11 cellular contexts compared by ENCODE assay signal in the genomic region with DNA sequence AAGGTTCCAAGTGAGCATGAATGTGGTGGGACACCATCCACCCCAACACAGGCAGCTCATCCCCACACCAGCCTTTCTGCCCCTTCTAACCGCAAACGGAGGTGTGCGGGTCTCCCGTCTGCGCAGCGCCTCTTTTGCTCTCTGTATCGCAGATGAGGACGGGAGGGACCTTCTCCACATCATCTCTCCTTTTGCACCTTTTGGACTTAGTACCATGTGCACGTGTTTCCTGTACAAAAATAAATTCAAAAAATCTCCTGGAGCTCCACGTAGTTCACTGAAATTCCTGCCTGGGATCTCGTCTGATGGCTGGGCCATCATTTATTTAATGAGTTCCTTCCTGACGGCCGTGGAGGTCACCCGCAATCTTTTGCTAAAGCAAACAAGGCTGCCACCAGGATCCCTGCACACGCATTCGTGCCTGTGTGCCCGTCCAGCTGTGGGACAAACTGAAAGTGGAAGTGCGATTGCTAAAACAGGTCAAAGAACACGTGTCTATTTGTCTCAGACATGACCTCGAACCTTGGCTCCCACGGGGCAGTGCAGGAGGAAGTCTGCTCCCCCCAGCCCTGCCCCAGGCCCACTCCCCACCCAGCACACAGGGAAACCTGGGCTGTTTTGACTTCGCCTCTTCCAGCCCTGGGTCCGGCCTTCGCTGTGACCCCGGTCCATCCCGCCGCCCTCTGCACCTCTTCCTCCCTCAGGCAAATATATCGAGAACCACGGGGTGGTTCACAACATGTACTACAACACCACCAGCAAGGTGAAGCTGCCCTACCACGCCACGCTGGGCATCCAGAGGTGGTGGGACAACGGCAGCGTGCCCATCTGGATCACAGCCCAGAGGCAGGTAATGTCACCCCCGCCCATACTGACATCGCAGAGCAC. TPM values are rescaled to one million over a fixed set of nuclear protein-coding genes. Genes with fewer than 3 reads are reported as not detected.
A peak's percentile ranks its signal among the peaks of the same experiment; 100 is the strongest.
DNase-seq lines count a peak whose midpoint lies in the region; ATAC-seq and TF ChIP-seq lines count a peak whose summit lies in the region.
"Had no signal": no experiment of that assay in that cellular context is flagged by ENCODE, and none has a peak within 500 bp of the region (broad histone marks: within the 10 kb centered on the region; RNA-seq: fewer than 3 reads in every experiment).

No MANE protein-coding gene starts in this region.

- H2AFZ ChIP-seq in OCI-LY7 (ENCODE audit: low read length), result peak overlapping the region; percentile 96

- H3K9me3 ChIP-seq in OCI-LY7 (ENCODE audit: low read length) (no peaks in the 10 kb centered on the region), spleen (no peaks in the 10 kb centered on the region)
- H3K9me3 ChIP-seq: right atrium auricular region had no signal

- H3K27ac ChIP-seq in OCI-LY7 (ENCODE audit: low read depth, low read length, poor library complexity, severe bottlenecking) (peak overlapping the region; percentile 13), spleen (peak overlapping the region; percentile 21 to 79 (median 56))
- H3K27ac ChIP-seq: right atrium auricular region had no signal

- intact Hi-C loops in OCI-LY7 (cut with micrococcal nuclease; ENCODE audit: unreplicated experiment), result no loop called here
- intact Hi-C loops in spleen (cut with DNase I; ENCODE audit: low total_unique reads), result no loop called here

- no peak for ATAC-seq in HG02623 (IDR thresholded peaks at IDR 0.05; ENCODE audit: unreplicated experiment)

- BruUV-seq in OCI-LY7 (replicated peaks; lab: Mats Ljungman, UMichigan), result TSS peak; percentile 75

- no peaks in the 10 kb centered on the region for H3K9me2 ChIP-seq in OCI-LY7 (ENCODE audit: insufficient read depth, low read length)

- peak; percentile 21 for DNase-seq in SIG-M5 treated with dmso at 0.1 percent for 504 hours (lab: John Stamatoyannopoulos, UW; ENCODE audit: unreplicated experiment)
- no peak for DNase-seq in SIG-M5 (lab: John Stamatoyannopoulos, UW)
- DNase-seq in OCI-LY7 (ENCODE audit: low spot score), result peak; percentile 81
- DNase-seq in hepatic stellate cell (ENCODE audit: low spot score), result peak; percentile 43
- no peak for DNase-seq in spleen
- DNase-seq in NCI-H510A treated with DMSO at 0.1 percent for 48 hours (lab: John Stamatoyannopoulos, UW), result no peak
- DNase-seq in NCI-H748 (lab: John Stamatoyannopoulos, UW; ENCODE audit: unreplicated experiment), result no peak
- DNase-seq: 8988T, NCI-H345 had no signal

- peaks cover 24% of the 10 kb centered on the region for H3K4me1 ChIP-seq in OCI-LY7 (ENCODE audit: insufficient read depth, low read length, poor library complexity, severe bottlenecking)
- peaks cover 6 to 36% (median 25%) of the 10 kb centered on the region in 6 donors for H3K4me1 ChIP-seq in spleen

- peaks cover 0 to 15% (median 0%) of the 10 kb centered on the region in 7 donors for H3K27me3 ChIP-seq in spleen (replicated peaks in 1 of 7)
- H3K27me3 ChIP-seq: right atrium auricular region had no signal

- no peak for TF ChIP-seq POLR2A in spleen (IDR thresholded peaks at IDR 0.05)

- H3K4me3 ChIP-seq in OCI-LY7 (ENCODE audit: low read depth, low read length, poor library complexity, severe bottlenecking), result peak overlapping the region; percentile 52
- peak overlapping the region in 7 of 8 donors; percentile 5 to 58 (median 19) for H3K4me3 ChIP-seq in spleen
- H3K4me3 ChIP-seq: right atrium auricular region had no signal

- H3K79me2 ChIP-seq in OCI-LY7 (ENCODE audit: insufficient read depth, low read depth, low read length), result no peaks in the 10 kb centered on the region

- WGBS in spleen, 5 donors, result 44 to 67% (median 56%) methylated on average over 34 to 35 of the region's 35 CpGs

- H3K4me2 ChIP-seq in OCI-LY7 (ENCODE audit: low read length), result peak overlapping the region; percentile 67

- H4K20me1 ChIP-seq in OCI-LY7 (ENCODE audit: insufficient read depth, low read length), result no peaks in the 10 kb centered on the region

- CTCF ChIA-PET in OCI-LY7 (lab: Charles Lee; ENCODE audit: unreplicated experiment), result interaction anchor here (0.7 kb wide), 1 partner anchor 1240 kb away, joined by 4 read pairs; no protein-coding TSS in a partner anchor

- POLR2A ChIA-PET in OCI-LY7 (lab: Charles Lee), result interaction anchor here (0.6 kb wide), 1 partner anchor 769 kb away, joined by 3 read pairs; no protein-coding TSS in a partner anchor

- no peak for TF ChIP-seq CTCF in OCI-LY7 (conservative IDR thresholded peaks at IDR 0.05; ENCODE audit: low read length)
- no peak for TF ChIP-seq CTCF in spleen (IDR thresholded peaks at IDR 0.05 in 8 of 11, conservative IDR thresholded peaks at IDR 0.05 in 3 of 11)

- no peaks in the 10 kb centered on the region for H3K36me3 ChIP-seq in OCI-LY7 (ENCODE audit: insufficient read depth, low read length)
- no peaks in the 10 kb centered on the region for H3K36me3 ChIP-seq in spleen
- H3K36me3 ChIP-seq: right atrium auricular region had no signal

RNA-seq across cellular contexts. Expression of a gene that starts 2.3 kb away (rescaled TPM):
- 0.28 and 0.93 TPM in 2 replicates for total RNA-seq in OCI-LY7 (2014; rRNA removed; shearing (Covaris generic))
- total RNA-seq in OCI-LY7 (2022) (0.42 and 0.53 TPM in 2 replicates), spleen (under 1 TPM in 4 of 7 donors, not detected in 3; 0.34 to 0.85 (median 0.50) TPM)
- under 1 TPM in 1 of 3 donors, not detected in 2; 0.64 TPM for polyA plus RNA-seq in spleen
- total RNA-seq: right atrium auricular region had no signal

RNA-seq across cellular contexts. Expression of a gene that starts 44.9 kb away (rescaled TPM):
- 29.9 and 31.5 TPM in 2 replicates for total RNA-seq in OCI-LY7 (2014; rRNA removed; shearing (Covaris generic))
- total RNA-seq in OCI-LY7 (2022), result 27.9 and 31.2 TPM in 2 replicates
- 1 to 10 TPM; 1.9 to 6.2 (median 3.5) TPM for total RNA-seq in spleen
- polyA plus RNA-seq in spleen, result 1 to 10 TPM in 2 of 3 donors, under 1 TPM in 1; 0.48 to 3.3 (median 1.4) TPM

Comparison
In these comparisons a context has a peak if more than half of its experiments do, and no peak if none do; other contexts are left out.
1. DNase-seq: peak in SIG-M5 treated with dmso at 0.1 percent for 504 hours (single experiment), OCI-LY7 (single experiment) and hepatic stellate cell (single experiment); none in SIG-M5 (single experiment), spleen (single experiment), NCI-H510A treated with DMSO at 0.1 percent for 48 hours (single experiment) and NCI-H748 (single experiment).
2. RNA of a gene that starts 44.9 kb away (total RNA-seq): 27.9 to 31.5 TPM in OCI-LY7; 1.9 to 6.2 TPM in spleen; every median in the first group is over 4 times any median in the second.